ENCODE assay signal across 1 cellular context in the genomic region with DNA sequence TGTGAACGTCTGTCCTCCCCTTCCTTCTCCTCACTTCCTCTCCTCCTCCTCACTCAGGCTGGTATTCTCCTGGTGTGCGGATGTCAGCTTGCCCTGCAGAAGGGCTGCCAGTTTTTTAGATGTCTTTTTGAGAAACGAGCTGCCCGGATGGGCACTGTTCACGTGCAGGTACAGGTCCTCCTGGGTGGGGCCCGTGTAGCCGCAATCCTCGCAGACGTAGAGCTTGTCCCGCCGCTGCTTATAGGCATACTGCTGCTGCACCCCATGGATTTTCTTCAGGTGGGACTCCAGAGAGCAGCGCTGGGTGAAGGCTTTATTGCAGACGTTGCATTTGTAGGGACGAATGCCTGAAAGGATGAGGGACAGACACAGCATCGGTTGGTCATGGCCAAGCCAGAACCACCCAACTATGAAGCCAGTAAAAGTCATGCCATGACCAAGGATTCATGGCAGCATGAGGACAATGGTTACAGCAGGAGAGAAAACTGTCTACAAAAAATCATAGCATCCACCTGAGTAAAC.
TF ChIP-seq lines count a peak whose summit lies in the region.

No MANE protein-coding gene starts in this region.

TF ChIP-seq in A549, 52 proteins besides CTCF, POLR2A, EP300 and RAD21 (continued from another document):
- no peak for TF ChIP-seq CBX2 (IDR thresholded peaks at IDR 0.05; ENCODE audit: borderline replicate concordance, low read depth)
- no peak for TF ChIP-seq MYC (IDR thresholded peaks at IDR 0.05; ENCODE audit: borderline replicate concordance, low read length)
- TF ChIP-seq PHF8 (IDR thresholded peaks at IDR 0.05; ENCODE audit: borderline replicate concordance, low read depth) = no peak
- TF ChIP-seq MAFK (IDR thresholded peaks at IDR 0.05; ENCODE audit: partially characterized antibody) = peak; percentile 34
- no peak for TF ChIP-seq ZFP36 (IDR thresholded peaks at IDR 0.05; ENCODE audit: borderline replicate concordance, partially characterized antibody)
TF ChIP-seq in A549: peak in this region for 1.
